9 cellular contexts compared by ENCODE assay signal in genomic region chr9:121500165-121500478, GRCh38. TPM values are rescaled to one million over a fixed set of nuclear protein-coding genes. Genes with fewer than 3 reads are reported as not detected.
DNase-seq lines count a peak whose midpoint lies in the region; ATAC-seq and TF ChIP-seq lines count a peak whose summit lies in the region.
"Had no signal": no experiment of that assay in that cellular context is flagged by ENCODE, and none has a peak within 500 bp of the region (broad histone marks: within the 10 kb centered on the region; RNA-seq: fewer than 3 reads in every experiment).

No MANE protein-coding gene starts in this region.

- intact Hi-C loops in PC-3 (cut with micrococcal nuclease) = no loop called here

- peak overlapping the region; percentile 93 for H3K4me2 ChIP-seq in PC-3 (ENCODE audit: low read length)

- peaks cover 7% of the 10 kb centered on the region; the same call in 1 of the 2 replicates for H3K27me3 ChIP-seq in PC-3 (ENCODE audit: low read length)

- ATAC-seq in PC-3 = no peak; the same call in 1 of the 2 replicates
- no peak for ATAC-seq in HG03196 (IDR thresholded peaks at IDR 0.05; ENCODE audit: unreplicated experiment)

- no peaks in the 10 kb centered on the region for H3F3A ChIP-seq in PC-3 (ENCODE audit: low read length, unreplicated experiment)

- peaks cover 14% of the 10 kb centered on the region for H3K4me1 ChIP-seq in PC-3 (ENCODE audit: insufficient read depth, low read length)

- no peaks in the 10 kb centered on the region for H3K9me2 ChIP-seq in PC-3 (replicated peaks; ENCODE audit: low read length)

- peaks cover 4% of the 10 kb centered on the region for H3K9me3 Mint-ChIP-seq in neural crest cell

- POLR2A ChIA-PET in PC-3 (lab: Charles Lee; ENCODE audit: unreplicated experiment) = no interaction called here

- H3K36me3 ChIP-seq in PC-3 (ENCODE audit: low read depth, low read length) = no peaks in the 10 kb centered on the region

- CTCF ChIA-PET in PC-3 (lab: Charles Lee) = no interaction called here

- no peak overlapping the region for H3K27ac ChIP-seq in PC-3 (ENCODE audit: low read length)

- DNase-seq in AG09309 (ENCODE audit: low read depth) (no peak), PC-3 (no peak), epithelial cell of esophagus (ENCODE audit: low read depth) (peak; percentile 29), neural crest cell (ENCODE audit: low read depth, low spot score) (no peak), SKM-1 treated with dmso at 0.1 percent for 144 hours (lab: John Stamatoyannopoulos, UW; ENCODE audit: unreplicated experiment) (no peak)
- no peak for DNase-seq in NK-92 treated with Interleukin-12 subunit alpha and Interleukin-12 subunit beta, amount 100 ng/mL, for 24 hours (lab: John Stamatoyannopoulos, UW)
- no peak for DNase-seq in activated CD4-positive, alpha-beta T cell treated with anti-CD3 and anti-CD28 coated beads, Interleukin-2, amount 50 U/mL, for 4 hours
- DNase-seq: SHP77 treated with DMSO at 0.1 percent for 48 hours had no signal

- no TSS peak for BruUV-seq in PC-3 (replicated peaks; lab: Mats Ljungman, UMichigan)

- H3K79me2 ChIP-seq in PC-3 (ENCODE audit: low read length) = no peaks in the 10 kb centered on the region

- no peak overlapping the region for H3K27ac Mint-ChIP-seq in neural crest cell (ENCODE audit: unreplicated experiment)

- H4K20me1 ChIP-seq in PC-3 (ENCODE audit: low read length) = no peaks in the 10 kb centered on the region

- no peaks in the 10 kb centered on the region for H3K36me3 Mint-ChIP-seq in neural crest cell (ENCODE audit: low read depth)

- peak overlapping the region; percentile 92 for H3K4me3 Mint-ChIP-seq in neural crest cell

- TF ChIP-seq CTCF in AG09309 (IDR thresholded peaks at IDR 0.05; ENCODE audit: control insufficient read depth, insufficient read depth, low read depth, low read length, missing control alignments) = no peak
- TF ChIP-seq CTCF in PC-3 (conservative IDR thresholded peaks at IDR 0.05; ENCODE audit: low read depth, low read length) = no peak
- no peak for TF ChIP-seq CTCF in epithelial cell of esophagus (IDR thresholded peaks at IDR 0.05; ENCODE audit: insufficient read depth, low read depth, low read length, missing control alignments)
- TF ChIP-seq CTCF in neural crest cell (conservative IDR thresholded peaks at IDR 0.05) = no peak

- H3K4me1 Mint-ChIP-seq in neural crest cell = peaks cover 21% of the 10 kb centered on the region

- no peaks in the 10 kb centered on the region for H3K9me3 ChIP-seq in PC-3 (ENCODE audit: low read length)

- no peak overlapping the region for H3K9ac ChIP-seq in PC-3 (ENCODE audit: low read length)

- H3K4me3 ChIP-seq in AG09309 (ENCODE audit: control insufficient read depth, low read depth, low read length) (peak overlapping the region; percentile 46), PC-3 (ENCODE audit: low read length) (peak overlapping the region; percentile 62), epithelial cell of esophagus (ENCODE audit: low read length) (peak overlapping the region; percentile 35)

- peak overlapping the region; percentile 79 for H2AFZ ChIP-seq in PC-3 (ENCODE audit: low read length)

- H3K27me3 Mint-ChIP-seq in neural crest cell (ENCODE audit: low read depth) = peaks cover 75% of the 10 kb centered on the region

RNA-seq across cellular contexts. Expression of gene GGTA1, which starts 0.5 kb away (rescaled TPM):
- total RNA-seq in PC-3 (2014; rRNA removed) = not detected in 2 replicates
- total RNA-seq in neural crest cell = not detected in 2 replicates
